ENCODE assay signal across 8 cellular contexts in the genomic region with DNA sequence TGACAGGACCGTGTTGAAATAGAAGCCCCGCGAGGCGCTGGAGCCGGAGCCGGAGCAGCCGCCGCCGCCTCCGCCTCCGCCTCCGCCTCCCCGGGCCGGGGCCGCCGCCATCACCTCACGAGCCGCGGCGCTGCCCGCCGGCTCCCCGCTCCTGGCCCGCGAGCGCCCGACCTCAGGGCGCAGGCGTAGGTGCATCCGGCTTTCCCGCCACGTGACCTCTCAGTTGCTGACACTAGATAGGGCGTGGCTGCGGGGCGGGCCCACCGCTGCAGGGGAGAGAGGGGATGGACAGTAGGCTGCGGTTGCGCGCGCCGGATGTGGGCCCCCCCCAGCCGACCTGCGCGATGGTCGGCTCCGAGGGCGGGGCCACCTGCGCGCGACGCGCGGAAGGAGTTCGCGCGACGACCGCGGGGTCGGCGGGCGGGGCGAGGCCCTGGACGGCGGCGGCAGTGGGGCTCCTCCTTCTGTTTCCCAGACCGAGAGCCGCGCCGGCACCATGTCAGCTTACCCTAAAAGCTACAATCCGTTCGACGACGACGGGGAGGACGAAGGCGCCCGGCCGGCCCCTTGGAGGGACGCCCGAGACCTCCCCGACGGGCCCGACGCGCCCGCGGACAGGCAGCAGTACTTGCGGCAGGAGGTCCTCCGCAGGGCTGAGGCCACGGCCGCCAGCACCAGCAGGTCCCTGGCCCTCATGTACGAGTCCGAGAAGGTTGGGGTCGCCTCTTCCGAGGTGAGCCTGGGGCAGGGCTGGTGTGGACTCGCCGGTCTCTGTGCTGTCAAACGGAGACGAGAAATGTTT. TPM values are rescaled to one million over a fixed set of nuclear protein-coding genes. Genes with fewer than 3 reads are reported as not detected.
DNase-seq lines count a peak whose midpoint lies in the region; ATAC-seq and TF ChIP-seq lines count a peak whose summit lies in the region.

A gene (minus strand): TSS at position 197 of the 802 bp plus-strand sequence. CDS start 86 bp downstream, at position 111.
A gene (plus strand): TSS at position 393 of the 802 bp plus-strand sequence. CDS start 104 bp downstream, at position 497.

- peak within 1 kb of the TSS; percentile 97 for H3K27ac ChIP-seq in hepatocyte
- H3K27ac ChIP-seq in aorta (ENCODE audit: low read depth in 1 of 2, low read length in 2 of 2): peak within 1 kb of the TSS in 1 of 2 donors; percentile 60

- TF ChIP-seq CTCF in hepatocyte (IDR thresholded peaks at IDR 0.05; ENCODE audit: poor library complexity): no peak

- under 1% methylated on average over 88 of the region's 100 CpGs for WGBS in hepatocyte (ENCODE audit: low lambda C conversion rate, missing lambda C conversion rate)
- WGBS in aorta, 2 donors: 0 to 1% methylated on average over 93 to 100 of the region's 100 CpGs

- H3K9me3 ChIP-seq in hepatocyte (ENCODE audit: low read depth): no peaks in the 10 kb centered on the region
- no peaks in the 10 kb centered on the region for H3K9me3 ChIP-seq in aorta (ENCODE audit: control insufficient read depth, low read length)

- peaks cover 24% of the 10 kb centered on the region for H4K20me1 ChIP-seq in hepatocyte (ENCODE audit: insufficient read depth, poor library complexity, severe bottlenecking)

- peaks cover 26% of the 10 kb centered on the region for H3K4me1 ChIP-seq in hepatocyte (ENCODE audit: insufficient read depth)
- peaks cover 0 to 2% of the 10 kb centered on the region in 2 donors for H3K4me1 ChIP-seq in aorta (ENCODE audit: control insufficient read depth in 1 of 2, insufficient read depth in 2 of 2, low read length in 2 of 2)

- peaks cover 87% of the 10 kb centered on the region for H3K79me2 ChIP-seq in hepatocyte

- H3K4me2 ChIP-seq in hepatocyte: peak within 1 kb of the TSS; percentile 95

- no peaks in the 10 kb centered on the region for H3K36me3 ChIP-seq in hepatocyte (replicated peaks; ENCODE audit: insufficient read depth, low read depth)
- no peaks in the 10 kb centered on the region for H3K36me3 ChIP-seq in aorta (ENCODE audit: control insufficient read depth in 1 of 2, insufficient read depth in 2 of 2, low read length in 1 of 2)

- ATAC-seq in GM18511 (IDR thresholded peaks at IDR 0.05; ENCODE audit: unreplicated experiment) (peak; percentile 94), HG03025 (IDR thresholded peaks at IDR 0.05; ENCODE audit: low FRiP score, unreplicated experiment) (peak; percentile 85), aorta (ENCODE audit: low FRiP score) (peak; percentile 99)

- intact Hi-C loops in aorta (cut with DNase I): no loop called here

- peak within 1 kb of the TSS; percentile 78 for H3K4me3 ChIP-seq in hepatocyte
- H3K4me3 ChIP-seq in aorta (ENCODE audit: low read length in 2 of 2): peak within 1 kb of the TSS; percentile 62 to 79

- DNase-seq in NCI-H2081 (lab: John Stamatoyannopoulos, UW) (peak; percentile 95), T1000 (lab: John Stamatoyannopoulos, UW) (peak; percentile 97), astrocyte of the hippocampus (ENCODE audit: low read depth, low spot score) (peak; percentile 99), hepatocyte (ENCODE audit: low spot score) (peak; percentile 100), renal cortical epithelial cell (ENCODE audit: low read depth) (peak; percentile 87), aorta (peak; percentile 99 to 100)

- H3K9me2 ChIP-seq in hepatocyte (replicated peaks; ENCODE audit: insufficient read depth): no peaks in the 10 kb centered on the region

- no peaks in the 10 kb centered on the region for H3K27me3 ChIP-seq in hepatocyte
- no peaks in the 10 kb centered on the region for H3K27me3 ChIP-seq in aorta (ENCODE audit: control insufficient read depth in 1 of 2, insufficient read depth in 2 of 2, low read length in 1 of 2)

- H2AFZ ChIP-seq in hepatocyte: peak within 1 kb of the TSS; percentile 72

RNA-seq across cellular contexts. Expression of the first gene that starts in this region (rescaled TPM):
- total RNA-seq in hepatocyte: 59.1 and 62.2 TPM in 2 replicates
- polyA plus RNA-seq in hepatocyte: 75.7 and 80.5 TPM in 2 replicates
- total RNA-seq in renal cortical epithelial cell: 13.4 and 58.2 TPM in 2 replicates
- total RNA-seq in aorta: 100 to 1,000 TPM in 1 of 2 donors, 10 to 100 TPM in 1; 88.6 to 107 TPM
- polyA plus RNA-seq in aorta: 10 to 100 TPM; 21.9 to 61.0 TPM

RNA-seq across cellular contexts. Expression of the second gene that starts in this region (rescaled TPM):
- total RNA-seq in hepatocyte (14.5 and 15.7 TPM in 2 replicates), renal cortical epithelial cell (5.2 and 12.9 TPM in 2 replicates), aorta (10 to 100 TPM; 21.7 to 25.5 TPM)
- polyA plus RNA-seq in hepatocyte (34.3 and 41.0 TPM in 2 replicates), aorta (10 to 100 TPM; 19.2 to 22.9 TPM)
